ENCODE assay signal across 11 cellular contexts in the genomic region with DNA sequence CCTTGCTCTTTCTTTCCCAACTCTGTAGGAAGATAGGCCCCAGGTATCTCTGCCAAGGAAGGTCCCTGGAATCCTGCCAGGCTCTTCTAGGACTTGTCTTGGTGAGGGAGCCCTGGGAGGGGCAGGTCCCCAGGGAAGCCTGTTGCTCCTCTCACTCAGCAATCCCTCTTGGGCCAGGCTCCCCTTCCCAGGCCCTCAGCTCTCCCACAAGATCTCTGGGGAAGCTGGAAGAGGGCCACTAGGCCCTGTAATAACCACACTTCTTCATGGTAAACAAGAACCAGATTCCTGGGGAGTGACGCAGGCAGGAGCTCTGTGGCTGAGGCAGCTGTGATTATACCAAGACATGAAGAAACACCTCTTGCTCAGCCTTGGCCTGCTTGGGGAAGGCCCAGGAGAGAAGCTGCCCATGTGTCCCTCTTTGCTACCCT. TPM values are rescaled to one million over a fixed set of nuclear protein-coding genes. Genes with fewer than 3 reads are reported as not detected.
DNase-seq lines count a peak whose midpoint lies in the region; TF ChIP-seq lines count a peak whose summit lies in the region.
"Had no signal": no experiment of that assay in that cellular context is flagged by ENCODE, and none has a peak within 500 bp of the region (broad histone marks: within the 10 kb centered on the region; RNA-seq: fewer than 3 reads in every experiment).

No MANE protein-coding gene starts in this region.

- DNase-seq in activated CD4-positive, alpha-beta T cell treated with anti-CD3 and anti-CD28 coated beads, Interleukin-2, amount 10 ng/mL, durations not matched to agents 7 days and 5 days, result no peak
- no peak for DNase-seq in activated CD4-positive, alpha-beta T cell treated with anti-CD3 and anti-CD28 coated beads, Interleukin-2, amount 50 U/mL, for 48 hours
- no peak for DNase-seq in chondrocyte (ENCODE audit: low spot score)
- DNase-seq in mesothelial cell of epicardium (ENCODE audit: low spot score in 2 of 2, unreplicated experiment in 2 of 2), result no peak
- peak in 1 of 2 donors; percentile 96 for DNase-seq in vagina (ENCODE audit: extremely low spot score in 2 of 2)
- no peak for DNase-seq in CD4-positive, alpha-beta memory T cell
- DNase-seq in KBM-7, result no peak
- DNase-seq in effector CD4-positive, alpha-beta T cell, result no peak
- DNase-seq: CD8-positive, alpha-beta T cell; NCI-H1694 had no signal

- TF ChIP-seq CTCF in chondrocyte (IDR thresholded peaks at IDR 0.05) (no peak), mesothelial cell of epicardium (IDR thresholded peaks at IDR 0.05; ENCODE audit: unreplicated experiment) (no peak), vagina (IDR thresholded peaks at IDR 0.05) (no peak)

- H3K27me3 Mint-ChIP-seq in activated CD4-positive, alpha-beta T cell treated with anti-CD3 and anti-CD28 coated beads, Interleukin-2, amount 10 ng/mL, durations not matched to agents 7 days and 5 days, result peaks cover 6% of the 10 kb centered on the region
- H3K27me3 Mint-ChIP-seq in chondrocyte (ENCODE audit: low read depth) (peaks cover 5% of the 10 kb centered on the region), mesothelial cell of epicardium (ENCODE audit: low read depth) (peaks cover 14% of the 10 kb centered on the region)
- H3K27me3 Mint-ChIP-seq in CD4-positive, alpha-beta memory T cell, result peaks cover 0 to 1% of the 10 kb centered on the region in 2 donors
- H3K27me3 Mint-ChIP-seq: stimulated activated naive CD8-positive, alpha-beta T cell treated with anti-CD3 and anti-CD28 coated beads, Interleukin-15, Interleukin-2, amounts not matched to agents 100 ng/mL and 50 ng/mL, for 24 hours had no signal

- H3K27me3 ChIP-seq in vagina, result no peaks in the 10 kb centered on the region
- H3K27me3 ChIP-seq in CD4-positive, alpha-beta memory T cell (ENCODE audit: insufficient read depth, low read length), result no peaks in the 10 kb centered on the region

- H3K27ac ChIP-seq in vagina, result peak overlapping the region; percentile 82
- H3K27ac ChIP-seq in CD4-positive, alpha-beta memory T cell (ENCODE audit: low read depth, low read length), result no peak overlapping the region

- no peaks in the 10 kb centered on the region for H3K36me3 Mint-ChIP-seq in activated CD4-positive, alpha-beta T cell treated with anti-CD3 and anti-CD28 coated beads, Interleukin-2, amount 10 ng/mL, durations not matched to agents 7 days and 5 days (ENCODE audit: low read depth)
- H3K36me3 Mint-ChIP-seq in chondrocyte (ENCODE audit: low read depth), result no peaks in the 10 kb centered on the region
- no peaks in the 10 kb centered on the region for H3K36me3 Mint-ChIP-seq in mesothelial cell of epicardium
- no peaks in the 10 kb centered on the region for H3K36me3 Mint-ChIP-seq in CD4-positive, alpha-beta memory T cell
- H3K36me3 Mint-ChIP-seq: CD8-positive, alpha-beta T cell had no signal

- CTCF ChIA-PET in activated CD4-positive, alpha-beta T cell treated with anti-CD3 and anti-CD28 coated beads, Interleukin-2, amount 10 ng/mL, durations not matched to agents 7 days and 5 days (lab: Charles Lee), result interaction anchor here (1.1 to 7.0 kb wide), 4 partner anchors 11 to 70 kb away, joined by 4 to 40 read pairs (median 6); a partner anchor contains a TSS
- CTCF ChIA-PET in CD4-positive, alpha-beta memory T cell (lab: Charles Lee; ENCODE audit: partially characterized antibody), result interaction anchor here (1.1 to 5.5 kb wide), 4 partner anchors 11 to 308 kb away, joined by 3 to 37 read pairs (median 6); a partner anchor contains a TSS

- peak overlapping the region; percentile 14 for H3K27ac Mint-ChIP-seq in activated CD4-positive, alpha-beta T cell treated with anti-CD3 and anti-CD28 coated beads, Interleukin-2, amount 10 ng/mL, durations not matched to agents 7 days and 5 days
- H3K27ac Mint-ChIP-seq in chondrocyte (ENCODE audit: unreplicated experiment), result peak overlapping the region; percentile 99
- H3K27ac Mint-ChIP-seq in mesothelial cell of epicardium, result peak overlapping the region; percentile 88
- no peak overlapping the region for H3K27ac Mint-ChIP-seq in CD4-positive, alpha-beta memory T cell
- H3K27ac Mint-ChIP-seq: CD8-positive, alpha-beta T cell; stimulated activated naive CD8-positive, alpha-beta T cell treated with anti-CD3 and anti-CD28 coated beads, Interleukin-15, Interleukin-2, amounts not matched to agents 100 ng/mL and 50 ng/mL, for 24 hours had no signal

- peaks cover 10% of the 10 kb centered on the region for H3K4me1 Mint-ChIP-seq in activated CD4-positive, alpha-beta T cell treated with anti-CD3 and anti-CD28 coated beads, Interleukin-2, amount 10 ng/mL, durations not matched to agents 7 days and 5 days
- H3K4me1 Mint-ChIP-seq in chondrocyte (ENCODE audit: low read depth), result peaks cover 17% of the 10 kb centered on the region
- peaks cover 17% of the 10 kb centered on the region for H3K4me1 Mint-ChIP-seq in mesothelial cell of epicardium
- peaks cover 0 to 10% (median 3%) of the 10 kb centered on the region in 4 donors for H3K4me1 Mint-ChIP-seq in CD4-positive, alpha-beta memory T cell

- H3K9me3 ChIP-seq in vagina, result no peaks in the 10 kb centered on the region
- no peaks in the 10 kb centered on the region for H3K9me3 ChIP-seq in CD4-positive, alpha-beta memory T cell (ENCODE audit: control insufficient read depth in 1 of 2, low read length in 2 of 2)

- in situ Hi-C loops in KBM-7 (cut with MboI; ENCODE audit: low pct_unique_long_range_greater_than_20kb, low sequenced_read_pairs), result no loop called here

- intact Hi-C loops in vagina (cut with DNase I), result no loop called here
- intact Hi-C loops in CD4-positive, alpha-beta memory T cell (cut with micrococcal nuclease), result no loop called here

- no peaks in the 10 kb centered on the region for H3K9me3 Mint-ChIP-seq in activated CD4-positive, alpha-beta T cell treated with anti-CD3 and anti-CD28 coated beads, Interleukin-2, amount 10 ng/mL, durations not matched to agents 7 days and 5 days
- no peaks in the 10 kb centered on the region for H3K9me3 Mint-ChIP-seq in chondrocyte (ENCODE audit: low read depth)
- H3K9me3 Mint-ChIP-seq in mesothelial cell of epicardium, result no peaks in the 10 kb centered on the region
- no peaks in the 10 kb centered on the region for H3K9me3 Mint-ChIP-seq in CD4-positive, alpha-beta memory T cell
- H3K9me3 Mint-ChIP-seq: CD8-positive, alpha-beta T cell; stimulated activated naive CD8-positive, alpha-beta T cell treated with anti-CD3 and anti-CD28 coated beads, Interleukin-15, Interleukin-2, amounts not matched to agents 100 ng/mL and 50 ng/mL, for 24 hours had no signal

- peaks cover 35% of the 10 kb centered on the region for H3K4me1 ChIP-seq in vagina
- H3K4me1 ChIP-seq in CD4-positive, alpha-beta memory T cell (ENCODE audit: insufficient read depth, low read length), result peaks cover 9% of the 10 kb centered on the region

- no peak overlapping the region for H3K4me3 ChIP-seq in vagina
- H3K4me3 ChIP-seq in CD4-positive, alpha-beta memory T cell (ENCODE audit: low read length in 2 of 2), result no peak overlapping the region

- H3K4me3 Mint-ChIP-seq in activated CD4-positive, alpha-beta T cell treated with anti-CD3 and anti-CD28 coated beads, Interleukin-2, amount 10 ng/mL, durations not matched to agents 7 days and 5 days, result no peak overlapping the region
- H3K4me3 Mint-ChIP-seq in chondrocyte (ENCODE audit: unreplicated experiment), result peak overlapping the region; percentile 15
- no peak overlapping the region for H3K4me3 Mint-ChIP-seq in mesothelial cell of epicardium
- H3K4me3 Mint-ChIP-seq in CD4-positive, alpha-beta memory T cell, result no peak overlapping the region
- H3K4me3 Mint-ChIP-seq: CD8-positive, alpha-beta T cell; stimulated activated naive CD8-positive, alpha-beta T cell treated with anti-CD3 and anti-CD28 coated beads, Interleukin-15, Interleukin-2, amounts not matched to agents 100 ng/mL and 50 ng/mL, for 24 hours had no signal

- POLR2A ChIA-PET in activated CD4-positive, alpha-beta T cell treated with anti-CD3 and anti-CD28 coated beads, Interleukin-2, amount 10 ng/mL, durations not matched to agents 7 days and 5 days (lab: Charles Lee), result no interaction called here
- POLR2A ChIA-PET in CD4-positive, alpha-beta memory T cell (lab: Charles Lee; ENCODE audit: partially characterized antibody), result no interaction called here

- H3K36me3 ChIP-seq in vagina, result no peaks in the 10 kb centered on the region
- H3K36me3 ChIP-seq in CD4-positive, alpha-beta memory T cell (ENCODE audit: insufficient read depth, low read length), result no peaks in the 10 kb centered on the region

- TF ChIP-seq POLR2A in vagina (IDR thresholded peaks at IDR 0.05), result no peak

RNA-seq across cellular contexts. Expression of a gene that starts 9.9 kb away (rescaled TPM):
- total RNA-seq in activated CD4-positive, alpha-beta T cell treated with anti-CD3 and anti-CD28 coated beads, Interleukin-2, amount 10 ng/mL, durations not matched to agents 7 days and 5 days, result 10 to 100 TPM; 55.5 to 57.4 TPM
- total RNA-seq in chondrocyte, result 66.6 to 88.0 TPM (median 87.9 TPM) in 3 replicates
- total RNA-seq in mesothelial cell of epicardium, result 59.0 to 60.2 TPM (median 59.1 TPM) in 3 replicates
- total RNA-seq in vagina, result 51.1 TPM
- 10 to 100 TPM; 71.7 to 72.8 TPM for total RNA-seq in CD4-positive, alpha-beta memory T cell
- 1 to 10 TPM; 1.3 to 3.9 TPM for polyA plus RNA-seq in CD4-positive, alpha-beta memory T cell

RNA-seq across cellular contexts. Expression of a gene that starts 39.4 kb away (rescaled TPM):
- 1 to 10 TPM; 4.0 to 4.3 TPM for total RNA-seq in activated CD4-positive, alpha-beta T cell treated with anti-CD3 and anti-CD28 coated beads, Interleukin-2, amount 10 ng/mL, durations not matched to agents 7 days and 5 days
- total RNA-seq in chondrocyte, result 4.8 to 6.6 TPM (median 5.7 TPM) in 3 replicates
- 3.3 to 4.6 TPM (median 4.1 TPM) in 3 replicates for total RNA-seq in mesothelial cell of epicardium
- total RNA-seq in vagina, result 5.9 TPM
- total RNA-seq in CD4-positive, alpha-beta memory T cell, result 1 to 10 TPM in 1 of 2 experiments, under 1 TPM in 1; 0.78 to 1.2 TPM
- under 1 TPM in 1 of 2 donors, not detected in 1; 0.22 TPM for polyA plus RNA-seq in CD4-positive, alpha-beta memory T cell

Comparison
In these comparisons a context has a peak if more than half of its experiments do, and no peak if none do; other contexts are left out.
1. H3K27ac Mint-ChIP-seq: peak in activated CD4-positive, alpha-beta T cell treated with anti-CD3 and anti-CD28 coated beads, Interleukin-2, amount 10 ng/mL, durations not matched to agents 7 days and 5 days (single experiment), chondrocyte (single experiment) and mesothelial cell of epicardium (single experiment); none in CD4-positive, alpha-beta memory T cell (0 of 7).